In the genomic region with DNA sequence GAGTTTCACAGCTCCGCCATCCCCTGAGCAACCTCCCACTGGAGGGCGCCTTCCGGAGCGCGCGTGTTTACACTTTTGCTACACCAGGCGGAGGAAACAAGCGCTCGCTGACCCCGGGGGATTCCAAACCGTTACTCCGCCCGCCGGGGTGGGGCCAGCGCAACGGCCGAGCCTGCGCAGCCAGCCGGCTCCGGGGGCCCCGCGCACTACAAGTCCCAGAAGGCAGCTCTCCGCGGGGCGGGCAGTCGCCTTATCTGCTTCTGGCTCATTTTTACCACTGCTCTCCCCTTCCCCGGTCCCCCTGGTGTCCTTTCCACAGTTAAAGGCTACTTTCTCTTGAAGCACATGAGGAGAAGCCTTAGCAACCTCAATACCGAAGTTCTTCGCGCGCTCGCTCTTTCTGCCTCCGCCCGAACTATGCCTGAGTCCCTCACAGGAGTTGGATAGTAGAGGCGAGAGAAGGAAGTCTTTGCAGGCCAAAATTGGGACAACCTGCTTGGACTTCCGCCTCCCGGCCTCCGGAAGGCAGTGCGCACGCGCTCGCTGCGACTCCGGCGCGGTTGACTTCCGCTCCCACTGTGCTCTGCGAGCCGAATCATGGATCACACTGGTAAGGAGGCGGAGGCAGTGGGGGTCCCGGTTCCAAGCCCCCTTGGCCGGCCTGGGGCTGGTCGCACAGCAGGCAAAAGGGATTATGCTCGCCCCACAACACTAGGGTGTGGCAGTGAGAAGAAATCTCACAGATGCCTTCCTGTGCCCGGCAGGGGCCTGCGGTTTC, we compare ENCODE assay signal across 8 cellular contexts. TPM values are rescaled to one million over a fixed set of nuclear protein-coding genes. Genes with fewer than 3 reads are reported as not detected.
DNase-seq lines count a peak whose midpoint lies in the region; TF ChIP-seq lines count a peak whose summit lies in the region.

A gene with protein sequence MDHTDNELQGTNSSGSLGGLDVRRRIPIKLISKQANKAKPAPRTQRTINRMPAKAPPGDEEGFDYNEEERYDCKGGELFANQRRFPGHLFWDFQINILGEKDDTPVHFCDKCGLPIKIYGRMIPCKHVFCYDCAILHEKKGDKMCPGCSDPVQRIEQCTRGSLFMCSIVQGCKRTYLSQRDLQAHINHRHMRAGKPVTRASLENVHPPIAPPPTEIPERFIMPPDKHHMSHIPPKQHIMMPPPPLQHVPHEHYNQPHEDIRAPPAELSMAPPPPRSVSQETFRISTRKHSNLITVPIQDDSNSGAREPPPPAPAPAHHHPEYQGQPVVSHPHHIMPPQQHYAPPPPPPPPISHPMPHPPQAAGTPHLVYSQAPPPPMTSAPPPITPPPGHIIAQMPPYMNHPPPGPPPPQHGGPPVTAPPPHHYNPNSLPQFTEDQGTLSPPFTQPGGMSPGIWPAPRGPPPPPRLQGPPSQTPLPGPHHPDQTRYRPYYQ (plus strand): TSS at position 576 of the 778 bp plus-strand sequence. CDS start 22 bp downstream, at position 598.

- H3K4me1 Mint-ChIP-seq in HFFc6 (ENCODE audit: low read depth) = peaks cover 44% of the 10 kb centered on the region
- peaks cover 49% of the 10 kb centered on the region for H3K4me1 Mint-ChIP-seq in activated naive CD4-positive, alpha-beta T cell treated with anti-CD3 and anti-CD28 coated beads, Interleukin-2, amount 10 ng/mL, durations not matched to agents 7 days and 5 days

- peak; percentile 83 for TF ChIP-seq CTCF in HFFc6 (IDR thresholded peaks at IDR 0.05)

- DNase-seq in HFFc6 (peak; percentile 94), NAMALWA (ENCODE audit: low spot score) (peak; percentile 99), SK-N-DZ (ENCODE audit: low spot score) (peak; percentile 95), germinal center (ENCODE audit: low spot score) (peak; percentile 93), non-pigmented ciliary epithelial cell (ENCODE audit: low read depth) (peak; percentile 76), superior temporal gyrus (ENCODE audit: extremely low spot score) (peak; percentile 97)
- peak; percentile 98 for DNase-seq in activated naive CD4-positive, alpha-beta T cell treated with anti-CD3 and anti-CD28 coated beads, Interleukin-2, amount 10 ng/mL, durations not matched to agents 7 days and 5 days

- H3K27ac Mint-ChIP-seq in HFFc6 = peak within 1 kb of the TSS; percentile 100
- H3K27ac Mint-ChIP-seq in activated naive CD4-positive, alpha-beta T cell treated with anti-CD3 and anti-CD28 coated beads, Interleukin-2, amount 10 ng/mL, durations not matched to agents 7 days and 5 days = peak within 1 kb of the TSS; percentile 100

- peaks cover 7% of the 10 kb centered on the region; the same call in 1 of the 2 replicates for H3K36me3 Mint-ChIP-seq in HFFc6 (ENCODE audit: low read depth)
- peaks cover 16% of the 10 kb centered on the region for H3K36me3 Mint-ChIP-seq in activated naive CD4-positive, alpha-beta T cell treated with anti-CD3 and anti-CD28 coated beads, Interleukin-2, amount 10 ng/mL, durations not matched to agents 7 days and 5 days

- CTCF ChIA-PET in activated naive CD4-positive, alpha-beta T cell treated with anti-CD3 and anti-CD28 coated beads, Interleukin-2, amount 10 ng/mL, durations not matched to agents 7 days and 5 days (lab: Charles Lee) = interaction anchor here (1.0 to 7.6 kb wide), 9 partner anchors 17 to 550 kb away, joined by 3 to 176 read pairs (median 4); partner anchors contain the start of genes COG5 and DUS4L

- H3K4me3 Mint-ChIP-seq in HFFc6 = peak within 1 kb of the TSS; percentile 96
- peak within 1 kb of the TSS; percentile 87 for H3K4me3 Mint-ChIP-seq in activated naive CD4-positive, alpha-beta T cell treated with anti-CD3 and anti-CD28 coated beads, Interleukin-2, amount 10 ng/mL, durations not matched to agents 7 days and 5 days

- H3K9me3 Mint-ChIP-seq in HFFc6 = no peaks in the 10 kb centered on the region
- H3K9me3 Mint-ChIP-seq in activated naive CD4-positive, alpha-beta T cell treated with anti-CD3 and anti-CD28 coated beads, Interleukin-2, amount 10 ng/mL, durations not matched to agents 7 days and 5 days = no peaks in the 10 kb centered on the region

- H3K4me3 ChIP-seq in GM08714 (ENCODE audit: low read length) = peak within 1 kb of the TSS; percentile 95

- H3K27me3 Mint-ChIP-seq in HFFc6 (ENCODE audit: insufficient read depth) = no peaks in the 10 kb centered on the region; the same call in 1 of the 2 replicates
- H3K27me3 Mint-ChIP-seq in activated naive CD4-positive, alpha-beta T cell treated with anti-CD3 and anti-CD28 coated beads, Interleukin-2, amount 10 ng/mL, durations not matched to agents 7 days and 5 days = no peaks in the 10 kb centered on the region

RNA-seq across cellular contexts. Expression of the gene that starts here (rescaled TPM):
- total RNA-seq in HFFc6 (2021; fragmentation: NEBNext Ultra II Directional; extraction: Animal tissue kit (Norgen Biotek cat#: 25700)) = 10 to 100 TPM; 20.8 to 25.7 (median 23.5) TPM
- 19.8 and 24.4 TPM in 2 replicates for polyA plus RNA-seq in SK-N-DZ (2014; cell fraction: cytosol; rRNA removed)
- 5.8 and 14.9 TPM in 2 replicates for polyA plus RNA-seq in SK-N-DZ (2014; cell fraction: nucleus; rRNA removed)

Comparison
In these comparisons a context has a peak if more than half of its experiments do, and no peak if none do; other contexts are left out.
1. Peak in every context shown above with its lines: DNase-seq and H3K4me3 ChIP-seq.